Comparison of ENCODE assay signal across 8 cellular contexts in the genomic region with DNA sequence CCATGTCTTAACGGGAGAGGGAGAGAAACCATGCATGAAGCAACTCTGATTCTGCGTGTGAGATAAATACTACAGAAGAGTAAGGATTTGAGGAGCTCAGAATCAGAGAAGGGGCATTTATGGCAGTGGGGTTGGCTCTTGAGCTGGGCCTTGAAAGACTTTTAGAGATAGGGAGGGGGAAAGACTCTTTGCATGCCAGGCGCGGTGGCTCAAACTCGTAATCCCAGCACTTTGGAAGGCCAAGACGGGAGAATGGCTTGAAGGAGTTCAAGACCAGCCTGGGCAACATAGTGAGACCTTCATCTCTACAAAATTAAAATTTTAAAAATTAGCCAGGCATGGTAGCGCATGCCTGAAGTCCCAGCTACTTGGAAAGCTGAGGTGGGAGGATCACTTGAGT. TPM values are rescaled to one million over a fixed set of nuclear protein-coding genes. Genes with fewer than 3 reads are reported as not detected.
A peak's percentile ranks its signal among the peaks of the same experiment; 100 is the strongest.
DNase-seq lines count a peak whose midpoint lies in the region; ATAC-seq and TF ChIP-seq lines count a peak whose summit lies in the region.

No MANE protein-coding gene starts in this region.

- no peaks in the 10 kb centered on the region for H3K9me2 ChIP-seq in SU-DHL-6 (replicated peaks; ENCODE audit: insufficient read depth, low read length)

- peaks cover 14% of the 10 kb centered on the region for H3K4me1 Mint-ChIP-seq in glutamatergic neuron (ENCODE audit: low read depth, unreplicated experiment)

- H3K9me3 ChIP-seq in ES-I3 (ENCODE audit: control insufficient read depth, insufficient read depth, low read length): no peaks in the 10 kb centered on the region
- no peaks in the 10 kb centered on the region for H3K9me3 ChIP-seq in SU-DHL-6 (ENCODE audit: insufficient read depth, low read length)

- no peak for DNase-seq in glutamatergic neuron
- DNase-seq in skeletal muscle cell (ENCODE audit: low read depth): no peak
- DNase-seq in NCI-H1048 (lab: John Stamatoyannopoulos, UW): no peak
- no peak for DNase-seq in KBM-7
- DNase-seq in hippocampal formation (lab: John Stamatoyannopoulos, UW): no peak

- ATAC-seq in HG02610 (IDR thresholded peaks at IDR 0.05; ENCODE audit: unreplicated experiment): no peak

- H3K36me3 Mint-ChIP-seq in glutamatergic neuron (ENCODE audit: unreplicated experiment): no peaks in the 10 kb centered on the region

- H3K4me3 ChIP-seq in SU-DHL-6 (ENCODE audit: insufficient read depth, low read length, poor library complexity, severe bottlenecking): peak overlapping the region; percentile 57
- H3K4me3 ChIP-seq in skeletal muscle cell (ENCODE audit: low read depth, low read length): peak overlapping the region; percentile 67

- H3K27me3 Mint-ChIP-seq in glutamatergic neuron (ENCODE audit: unreplicated experiment): peaks cover 2% of the 10 kb centered on the region

- H3K4me3 Mint-ChIP-seq in glutamatergic neuron (ENCODE audit: unreplicated experiment): peak overlapping the region; percentile 93

- H3K4me2 ChIP-seq in SU-DHL-6 (ENCODE audit: low read depth, low read length, poor library complexity, severe bottlenecking): peak overlapping the region; percentile 63

- no peaks in the 10 kb centered on the region for H4K20me1 ChIP-seq in SU-DHL-6 (ENCODE audit: low read depth, low read length)

- no peak overlapping the region for H3K27ac Mint-ChIP-seq in glutamatergic neuron (ENCODE audit: unreplicated experiment)

- H3K27ac ChIP-seq in SU-DHL-6 (ENCODE audit: low read depth, low read length): no peak overlapping the region

- H3F3A ChIP-seq in SU-DHL-6 (ENCODE audit: insufficient read depth): no peaks in the 10 kb centered on the region

- no peaks in the 10 kb centered on the region for H3K79me2 ChIP-seq in SU-DHL-6 (ENCODE audit: insufficient read depth, low read length)

- no peaks in the 10 kb centered on the region for H3K9me3 Mint-ChIP-seq in glutamatergic neuron (ENCODE audit: unreplicated experiment)

- TF ChIP-seq CTCF in SU-DHL-6 (IDR thresholded peaks at IDR 0.05; ENCODE audit: insufficient read depth, low read length, poor library complexity, severe bottlenecking): no peak
- no peak for TF ChIP-seq CTCF in glutamatergic neuron (IDR thresholded peaks at IDR 0.05; ENCODE audit: partially characterized antibody, unreplicated experiment)

- peaks cover 20% of the 10 kb centered on the region for H3K4me1 ChIP-seq in ES-I3 (ENCODE audit: insufficient read depth, low read length)

- H3K36me3 ChIP-seq in ES-I3 (ENCODE audit: insufficient read depth, low read length) (no peaks in the 10 kb centered on the region; the same call in 1 of the 2 replicates), SU-DHL-6 (ENCODE audit: low read length) (no peaks in the 10 kb centered on the region)

- no peaks in the 10 kb centered on the region for H3K27me3 ChIP-seq in SU-DHL-6 (ENCODE audit: low read length)

- H3K9ac ChIP-seq in ES-I3 (ENCODE audit: low read depth, low read length) (peak overlapping the region; percentile 78; the same call in 1 of the 2 replicates), SU-DHL-6 (ENCODE audit: low read length) (peak overlapping the region; percentile 60)

- H2AFZ ChIP-seq in SU-DHL-6 (ENCODE audit: low read depth, low read length, severe bottlenecking): peak overlapping the region; percentile 25

- in situ Hi-C loops in KBM-7 (cut with MboI; ENCODE audit: low pct_unique_long_range_greater_than_20kb, low sequenced_read_pairs): no loop called here

RNA-seq across cellular contexts. Expression of gene ARMH1, which starts 0.7 kb away (rescaled TPM):
- total RNA-seq in glutamatergic neuron (ENCODE audit: unreplicated experiment): 4.9 TPM

RNA-seq across cellular contexts. Expression of gene TMEM53, which starts 0.9 kb away (rescaled TPM):
- 10.1 TPM for total RNA-seq in glutamatergic neuron (ENCODE audit: unreplicated experiment)

RNA-seq across cellular contexts. Expression of gene RNU5D-1, which starts 55.8 kb away (rescaled TPM):
- total RNA-seq in glutamatergic neuron (ENCODE audit: unreplicated experiment): not detected
